29 cellular contexts compared by ENCODE assay signal in genomic region chr7:103649052-103649451, GRCh38.
"Had no signal": no experiment of that assay in that cellular context is flagged by ENCODE, and none has a peak within 500 bp of the region (broad histone marks: within the 10 kb centered on the region; RNA-seq: fewer than 3 reads in every experiment).

No MANE protein-coding gene starts in this region.

- H3K36me3 ChIP-seq: stomach, suprapubic skin, thoracic aorta, thyroid gland, tibial artery, transverse colon, upper lobe of left lung, upper lobe of right lung, uterus, vagina had no signal

- FAIRE-seq: urothelium cell line had no signal

- H3K27ac ChIP-seq: stomach, suprapubic skin, testis, thoracic aorta, thyroid gland, tibial artery, tibial nerve, transverse colon, upper lobe of left lung, upper lobe of right lung, uterus, vagina had no signal

- H3K27me3 ChIP-seq: stomach, suprapubic skin, testis, thyroid gland, tibial artery, tibial nerve, transverse colon, upper lobe of left lung, upper lobe of right lung, uterus, vagina had no signal

- ATAC-seq: stimulated activated effector memory CD8-positive, alpha-beta T cell treated with anti-CD3 and anti-CD28 coated beads, Interleukin-12 subunit alpha, Interleukin-12 subunit beta, amount 100 ng/mL, for 72 hours; stimulated activated memory B cell treated with anti-CD40 and anti-IgM and Interleukin-4, amounts not matched to agents 10 μg/mL and 1 μg/mL and 100 μg/mL, for 72 hours; stimulated activated naive B cell treated with anti-CD40 and anti-IgM and Interleukin-4, amounts not matched to agents 10 μg/mL and 1 μg/mL and 100 μg/mL, for 72 hours; stimulated activated naive CD8-positive, alpha-beta T cell treated with anti-CD3 and anti-CD28 coated beads, Interleukin-15, amount 100 ng/mL, for 72 hours; stimulated activated naive CD8-positive, alpha-beta T cell treated with anti-CD3 and anti-CD28 coated beads, Interleukin-15, Interleukin-2, amounts not matched to agents 100 U/mL and 50 U/mL, for 24 hours; upper lobe of right lung had no signal

- H3K27me3 Mint-ChIP-seq: stimulated activated naive CD8-positive, alpha-beta T cell treated with anti-CD3 and anti-CD28 coated beads, Interleukin-15, amount 100 ng/mL, for 72 hours; type B pancreatic cell had no signal

- DNase-seq: stimulated activated CD4-positive, alpha-beta T cell treated with anti-CD3 and anti-CD28 coated beads, Interleukin-2, amount 100 ng/mL, for 48 hours; stimulated activated CD4-positive, alpha-beta T cell treated with anti-CD3 and anti-CD28 coated beads, Interleukin-4, amount 100 ng/mL, for 1 hour; stimulated activated CD4-positive, alpha-beta T cell treated with anti-CD3 and anti-CD28 coated beads, Interleukin-4, amount 100 ng/mL, for 24 hours; stimulated activated CD4-positive, alpha-beta T cell treated with anti-CD3 and anti-CD28 coated beads, Interleukin-4, amount 100 ng/mL, for 4 hours; stimulated activated CD8-positive, alpha-beta memory T cell treated with anti-CD3 and anti-CD28 coated beads, Interleukin-4, amount 100 ng/mL, for 48 hours; stimulated activated naive B cell treated with anti-CD40 and anti-IgM and Interleukin-4, amounts not matched to agents 10 μg/mL and 1 μg/mL and 100 μg/mL, for 72 hours; stimulated activated naive CD4-positive, alpha-beta T cell; stimulated activated naive CD4-positive, alpha-beta T cell treated with Interleukin-2 at 50 U/mL for 16 hours; stimulated activated naive CD8-positive, alpha-beta T cell treated with anti-CD3 and anti-CD28 coated beads, Interleukin-15, amount 100 ng/mL, for 72 hours; stimulated activated naive CD8-positive, alpha-beta T cell treated with anti-CD3 and anti-CD28 coated beads, Interleukin-15, Interleukin-2, amounts not matched to agents 100 U/mL and 50 U/mL, for 24 hours; stomach; substantia nigra; testis; thyroid gland; tibial artery; transverse colon; trophoblast cell; upper lobe of left lung; upper lobe of right lung; uterus had no signal

- H3K4me1 Mint-ChIP-seq: stimulated activated effector memory CD8-positive, alpha-beta T cell treated with anti-CD3 and anti-CD28 coated beads, Interleukin-12 subunit alpha, Interleukin-12 subunit beta, amount 100 ng/mL, for 72 hours; stimulated activated memory B cell treated with anti-CD40 and anti-IgM and Interleukin-4, amounts not matched to agents 10 μg/mL and 1 μg/mL and 100 μg/mL, for 72 hours; stimulated activated naive B cell treated with anti-CD40 and anti-IgM and Interleukin-4, amounts not matched to agents 10 μg/mL and 1 μg/mL and 100 μg/mL, for 72 hours; stimulated activated naive CD8-positive, alpha-beta T cell treated with anti-CD3 and anti-CD28 coated beads, Interleukin-15, amount 100 ng/mL, for 72 hours had no signal

- H3K36me3 Mint-ChIP-seq: stimulated activated effector memory CD8-positive, alpha-beta T cell treated with anti-CD3 and anti-CD28 coated beads, Interleukin-12 subunit alpha, Interleukin-12 subunit beta, amount 100 ng/mL, for 72 hours; stimulated activated memory B cell treated with anti-CD40 and anti-IgM and Interleukin-4, amounts not matched to agents 10 μg/mL and 1 μg/mL and 100 μg/mL, for 72 hours; stimulated activated naive B cell treated with anti-CD40 and anti-IgM and Interleukin-4, amounts not matched to agents 10 μg/mL and 1 μg/mL and 100 μg/mL, for 72 hours had no signal

- H3K9me3 ChIP-seq: testis, thyroid gland, upper lobe of left lung, upper lobe of right lung, uterus, vagina had no signal

- H3K27ac Mint-ChIP-seq: stimulated activated effector memory CD8-positive, alpha-beta T cell treated with anti-CD3 and anti-CD28 coated beads, Interleukin-12 subunit alpha, Interleukin-12 subunit beta, amount 100 ng/mL, for 72 hours; stimulated activated memory B cell treated with anti-CD40 and anti-IgM and Interleukin-4, amounts not matched to agents 10 μg/mL and 1 μg/mL and 100 μg/mL, for 72 hours; stimulated activated naive B cell treated with anti-CD40 and anti-IgM and Interleukin-4, amounts not matched to agents 10 μg/mL and 1 μg/mL and 100 μg/mL, for 72 hours; stimulated activated naive CD8-positive, alpha-beta T cell treated with anti-CD3 and anti-CD28 coated beads, Interleukin-15, amount 100 ng/mL, for 72 hours; stimulated activated naive CD8-positive, alpha-beta T cell treated with anti-CD3 and anti-CD28 coated beads, Interleukin-15, Interleukin-2, amounts not matched to agents 100 ng/mL and 50 ng/mL, for 24 hours; type B pancreatic cell had no signal

- H3K4me1 ChIP-seq: stomach, suprapubic skin, testis, thyroid gland, tibial artery, tibial nerve, transverse colon, upper lobe of left lung, upper lobe of right lung, uterus, vagina had no signal

- H3K4me3 ChIP-seq: stomach, suprapubic skin, testis, thoracic aorta, thyroid gland, tibial artery, tibial nerve, transverse colon, upper lobe of left lung, upper lobe of right lung, uterus, vagina had no signal

- H3K4me3 Mint-ChIP-seq: stimulated activated effector memory CD8-positive, alpha-beta T cell treated with anti-CD3 and anti-CD28 coated beads, Interleukin-12 subunit alpha, Interleukin-12 subunit beta, amount 100 ng/mL, for 72 hours; stimulated activated memory B cell treated with anti-CD40 and anti-IgM and Interleukin-4, amounts not matched to agents 10 μg/mL and 1 μg/mL and 100 μg/mL, for 72 hours; stimulated activated naive B cell treated with anti-CD40 and anti-IgM and Interleukin-4, amounts not matched to agents 10 μg/mL and 1 μg/mL and 100 μg/mL, for 72 hours; stimulated activated naive CD8-positive, alpha-beta T cell treated with anti-CD3 and anti-CD28 coated beads, Interleukin-15, amount 100 ng/mL, for 72 hours; stimulated activated naive CD8-positive, alpha-beta T cell treated with anti-CD3 and anti-CD28 coated beads, Interleukin-15, Interleukin-2, amounts not matched to agents 100 ng/mL and 50 ng/mL, for 24 hours; type B pancreatic cell had no signal
